ENCODE assay signal across 11 cellular contexts in genomic region chr10:90859321-90859751, GRCh38.
DNase-seq lines count a peak whose midpoint lies in the region; ATAC-seq and TF ChIP-seq lines count a peak whose summit lies in the region.
"Had no signal": no experiment of that assay in that cellular context is flagged by ENCODE, and none has a peak within 500 bp of the region (broad histone marks: within the 10 kb centered on the region; RNA-seq: fewer than 3 reads in every experiment).

No MANE protein-coding gene starts in this region.

- H3K4me3 ChIP-seq in epithelial cell of esophagus (ENCODE audit: low read length) (no peak overlapping the region), skeletal muscle cell (ENCODE audit: low read depth, low read length) (no peak overlapping the region)

- DNase-seq in HS-27A (ENCODE audit: low read depth) (peak; percentile 53), RKO (ENCODE audit: low spot score) (peak; percentile 74), epithelial cell of esophagus (ENCODE audit: low read depth) (peak; percentile 91), skeletal muscle cell (ENCODE audit: low read depth) (peak; percentile 75), NCI-H1105 (lab: John Stamatoyannopoulos, UW) (no peak)
- DNase-seq: DND-41; KG1; stimulated activated CD4-positive, alpha-beta T cell treated with anti-CD3 and anti-CD28 coated beads, Interleukin-2, amount 100 ng/mL, for 24 hours had no signal

- TF ChIP-seq CTCF in epithelial cell of esophagus (IDR thresholded peaks at IDR 0.05; ENCODE audit: insufficient read depth, low read depth, low read length, missing control alignments), result no peak

- ATAC-seq in GM18517 (IDR thresholded peaks at IDR 0.05; ENCODE audit: unreplicated experiment), result no peak
- no peak for ATAC-seq in GM21825 (IDR thresholded peaks at IDR 0.05; ENCODE audit: unreplicated experiment)
- ATAC-seq in GM18907 (IDR thresholded peaks at IDR 0.05; ENCODE audit: unreplicated experiment), result no peak
